Comparison of ENCODE assay signal across 24 cellular contexts in genomic region chr5:42516282-42517042, GRCh38.
"Had no signal": no experiment of that assay in that cellular context is flagged by ENCODE, and none has a peak within 500 bp of the region (broad histone marks: within the 10 kb centered on the region; RNA-seq: fewer than 3 reads in every experiment).

No MANE protein-coding gene starts in this region.

- DNase-seq: activated CD4-positive, alpha-beta T cell treated with anti-CD3 and anti-CD28 coated beads, Interleukin-2, amount 10 ng/mL, durations not matched to agents 7 days and 5 days; activated CD8-positive, alpha-beta T cell treated with anti-CD3 and anti-CD28 coated beads for 36 hours; activated gamma-delta T cell treated with Interleukin-2 at 50 U/mL for 16 hours; activated T-cell treated with anti-CD3 and anti-CD28 coated beads, Interleukin-2, amount 50 U/mL, for 1 hour; adrenal gland; brain microvascular endothelial cell; caudate nucleus; effector memory CD4-positive, alpha-beta T cell; foreskin keratinocyte; immature natural killer cell; left ventricle myocardium inferior; mammary epithelial cell; pancreas; spleen; stimulated activated CD4-positive, alpha-beta T cell treated with anti-CD3 and anti-CD28 coated beads, Interleukin-4, amount 100 ng/mL, for 1 hour; stimulated activated naive CD4-positive, alpha-beta T cell treated with Interleukin-2 at 50 U/mL for 16 hours had no signal

- H3K36me3 Mint-ChIP-seq: activated naive CD4-positive, alpha-beta T cell treated with anti-CD3 and anti-CD28 coated beads, Interleukin-2, amount 50 U/mL, for 72 hours; immature natural killer cell; mesothelial cell of epicardium; natural killer cell treated with Interleukin-12 subunit alpha and Interleukin-12 subunit beta and Interleukin-15 and Interleukin-18, amount 100 ng/mL, for 72 hours had no signal

- H3K9me3 Mint-ChIP-seq: activated CD4-positive, alpha-beta T cell treated with anti-CD3 and anti-CD28 coated beads, Interleukin-2, amount 10 ng/mL, durations not matched to agents 7 days and 5 days; activated CD8-positive, alpha-beta T cell treated with anti-CD3 and anti-CD28 coated beads for 36 hours; activated naive CD4-positive, alpha-beta T cell treated with anti-CD3 and anti-CD28 coated beads, Interleukin-2, amount 50 U/mL, for 72 hours; mesothelial cell of epicardium; natural killer cell treated with Interleukin-12 subunit alpha and Interleukin-12 subunit beta and Interleukin-15 and Interleukin-18, amount 100 ng/mL, for 72 hours; T-helper 1 cell treated with Interleukin-12 subunit alpha and Interleukin-12 subunit beta and Interleukin-4 antibody, amounts not matched to agents 30 μg/mL and 1 μg/mL, for 36 hours had no signal

- H3K27me3 ChIP-seq: adrenal gland, ascending aorta, brain microvascular endothelial cell, foreskin keratinocyte, neutrophil, pancreas, spleen had no signal

- ATAC-seq: activated CD4-positive, CD25-positive, alpha-beta regulatory T cell treated with anti-CD3 and anti-CD28 coated beads, Interleukin-2, amount 50 U/mL, for 24 hours; activated CD8-positive, alpha-beta T cell treated with anti-CD3 and anti-CD28 coated beads for 36 hours; activated naive CD4-positive, alpha-beta T cell treated with anti-CD3 and anti-CD28 coated beads, Interleukin-2, amount 50 U/mL, for 72 hours; foreskin keratinocyte; natural killer cell treated with Interleukin-12 subunit alpha and Interleukin-12 subunit beta and Interleukin-15 and Interleukin-18, amount 100 ng/mL, for 72 hours; sciatic nerve had no signal

- H3K27ac ChIP-seq: adrenal gland, ascending aorta, brain microvascular endothelial cell, foreskin keratinocyte, neutrophil, pancreas, spleen had no signal

- H3K4me3 ChIP-seq: adrenal gland, ascending aorta, left ventricle myocardium inferior, pancreas, spleen had no signal

- H3K9me3 ChIP-seq: adrenal gland, ascending aorta, left ventricle myocardium inferior, neutrophil, pancreas, spleen had no signal

- H3K27ac Mint-ChIP-seq: activated CD4-positive, alpha-beta T cell treated with anti-CD3 and anti-CD28 coated beads, Interleukin-2, amount 10 ng/mL, durations not matched to agents 7 days and 5 days; activated CD8-positive, alpha-beta T cell treated with anti-CD3 and anti-CD28 coated beads for 36 hours; activated naive CD4-positive, alpha-beta T cell treated with anti-CD3 and anti-CD28 coated beads, Interleukin-2, amount 50 U/mL, for 72 hours; immature natural killer cell; mesothelial cell of epicardium; natural killer cell treated with Interleukin-12 subunit alpha and Interleukin-12 subunit beta and Interleukin-15 and Interleukin-18, amount 100 ng/mL, for 72 hours; T-helper 1 cell treated with Interleukin-12 subunit alpha and Interleukin-12 subunit beta and Interleukin-4 antibody, amounts not matched to agents 30 μg/mL and 1 μg/mL, for 36 hours had no signal

- H3K36me3 ChIP-seq: adrenal gland, ascending aorta, brain microvascular endothelial cell, left ventricle myocardium inferior, neutrophil, pancreas, spleen had no signal

- H3K4me3 Mint-ChIP-seq: activated CD4-positive, alpha-beta T cell treated with anti-CD3 and anti-CD28 coated beads, Interleukin-2, amount 10 ng/mL, durations not matched to agents 7 days and 5 days; activated CD8-positive, alpha-beta T cell treated with anti-CD3 and anti-CD28 coated beads for 36 hours; immature natural killer cell; mesothelial cell of epicardium; natural killer cell treated with Interleukin-12 subunit alpha and Interleukin-12 subunit beta and Interleukin-15 and Interleukin-18, amount 100 ng/mL, for 72 hours; T-helper 1 cell treated with Interleukin-12 subunit alpha and Interleukin-12 subunit beta and Interleukin-4 antibody, amounts not matched to agents 30 μg/mL and 1 μg/mL, for 36 hours had no signal

- H3K4me1 ChIP-seq: adrenal gland, foreskin keratinocyte, spleen had no signal

- H3K4me1 Mint-ChIP-seq: activated CD4-positive, alpha-beta T cell treated with anti-CD3 and anti-CD28 coated beads, Interleukin-2, amount 10 ng/mL, durations not matched to agents 7 days and 5 days; immature natural killer cell; mesothelial cell of epicardium had no signal
